8 cellular contexts compared by ENCODE assay signal in the genomic region with DNA sequence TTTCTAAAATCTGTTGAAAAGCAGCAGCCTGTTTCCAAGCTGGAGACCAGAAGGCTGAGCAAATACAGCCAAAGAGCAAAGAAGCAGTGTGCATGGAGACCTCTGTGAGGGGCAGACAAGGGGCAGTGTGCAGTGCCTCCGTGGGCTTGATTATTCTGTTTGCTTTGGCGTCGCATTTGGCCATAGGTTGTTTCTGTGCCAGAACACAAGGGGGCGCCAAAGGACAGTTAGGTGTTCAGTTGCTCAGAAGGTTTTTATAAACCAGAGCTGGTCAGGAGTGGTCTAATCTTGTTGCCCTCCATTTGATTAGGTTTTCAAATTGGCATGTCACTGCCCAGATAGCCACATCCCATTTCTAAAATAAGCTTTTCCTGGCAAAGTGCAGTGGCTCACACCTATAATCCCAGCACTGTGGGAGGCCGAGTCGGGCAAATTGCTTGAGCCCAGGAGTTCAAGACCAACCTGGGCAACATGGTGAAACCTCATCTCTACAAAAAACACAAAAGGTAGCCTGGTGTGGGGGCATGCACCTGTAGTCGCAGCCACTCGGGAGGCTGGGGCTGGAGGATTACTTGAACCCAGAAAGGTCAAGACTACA. TPM values are rescaled to one million over a fixed set of nuclear protein-coding genes. Genes with fewer than 3 reads are reported as not detected.
DNase-seq lines count a peak whose midpoint lies in the region; ATAC-seq and TF ChIP-seq lines count a peak whose summit lies in the region.

No MANE protein-coding gene starts in this region.

- DNase-seq in Right ventricle myocardium superior (peak; percentile 72), Right ventricle myocardium inferior (ENCODE audit: missing footprints) (no peak), MM.1S (peak; percentile 62), T-helper 1 cell (peak; percentile 51 to 73 (median 61)), amniotic epithelial cell (ENCODE audit: low read depth) (peak; percentile 52), right atrium auricular region (ENCODE audit: low spot score) (peak; percentile 71), sciatic nerve (ENCODE audit: low spot score) (peak; percentile 85)

- H3K9me2 ChIP-seq in MM.1S (replicated peaks; ENCODE audit: insufficient read depth, low read length): no peaks in the 10 kb centered on the region

- H3K4me3 ChIP-seq in MM.1S (ENCODE audit: low read length) (no peak overlapping the region), right atrium auricular region (no peak overlapping the region)

- H3K27ac ChIP-seq in MM.1S (ENCODE audit: low read length): no peak overlapping the region
- H3K27ac ChIP-seq in right atrium auricular region: no peak overlapping the region

- H3K9ac ChIP-seq in MM.1S (ENCODE audit: low read length): no peak overlapping the region

- no peaks in the 10 kb centered on the region for H3K79me2 ChIP-seq in MM.1S (ENCODE audit: low read length)

- H3K4me1 ChIP-seq in MM.1S (ENCODE audit: low read length) (no peaks in the 10 kb centered on the region), right atrium auricular region (no peaks in the 10 kb centered on the region)

- H3K36me3 ChIP-seq in MM.1S (replicated peaks; ENCODE audit: insufficient read depth, low read length): no peaks in the 10 kb centered on the region
- peaks cover 9% of the 10 kb centered on the region for H3K36me3 ChIP-seq in right atrium auricular region

- no peaks in the 10 kb centered on the region for H3K27me3 ChIP-seq in MM.1S (replicated peaks; ENCODE audit: insufficient read depth, low read length)
- no peaks in the 10 kb centered on the region for H3K27me3 ChIP-seq in right atrium auricular region

- no peak overlapping the region for H3K4me2 ChIP-seq in MM.1S (ENCODE audit: low read depth, low read length)

- no peak overlapping the region for H2AFZ ChIP-seq in MM.1S (ENCODE audit: low read length)

- no peaks in the 10 kb centered on the region for H4K20me1 ChIP-seq in MM.1S (ENCODE audit: insufficient read depth, low read length)

- intact Hi-C loops in Right ventricle myocardium superior (cut with DNase I): loop anchor here (10.0 kb wide), 1 partner anchor 198 kb away; no protein-coding TSS in a partner anchor
- intact Hi-C loops in Right ventricle myocardium inferior (cut with DNase I): loop anchor here (2.0 kb wide), 1 partner anchor 198 kb away; no protein-coding TSS in a partner anchor
- intact Hi-C loops in sciatic nerve (cut with DNase I): loop anchor here (10.0 kb wide), 1 partner anchor 198 kb away; no protein-coding TSS in a partner anchor

- TF ChIP-seq CTCF in MM.1S (IDR thresholded peaks at IDR 0.05; ENCODE audit: low read length) (peak; percentile 80), right atrium auricular region (IDR thresholded peaks at IDR 0.05) (peak; percentile 78 to 87)

- ATAC-seq in Right ventricle myocardium superior (ENCODE audit: poor library complexity) (peak; percentile 79), Right ventricle myocardium inferior (no peak), sciatic nerve (peak; percentile 81), HG03095 (IDR thresholded peaks at IDR 0.05; ENCODE audit: unreplicated experiment) (no peak)

- H3F3A ChIP-seq in MM.1S (ENCODE audit: insufficient read depth, low read length): no peaks in the 10 kb centered on the region

- H3K9me3 ChIP-seq in MM.1S (replicated peaks; ENCODE audit: insufficient read depth, low read length) (no peaks in the 10 kb centered on the region), right atrium auricular region (no peaks in the 10 kb centered on the region)

RNA-seq across cellular contexts. Expression of a gene that starts 10.6 kb away (rescaled TPM):
- total RNA-seq in Right ventricle myocardium superior (0.22 TPM), Right ventricle myocardium inferior (0.43 TPM), right atrium auricular region (under 1 TPM; 0.22 to 0.43 TPM), sciatic nerve (4.3 TPM)

RNA-seq across cellular contexts. Expression of a gene that starts 50.8 kb away (rescaled TPM):
- 27.6 TPM for total RNA-seq in Right ventricle myocardium superior
- 30.9 TPM for total RNA-seq in Right ventricle myocardium inferior
- total RNA-seq in right atrium auricular region: 10 to 100 TPM; 14.6 to 21.6 TPM
- total RNA-seq in sciatic nerve: 17.7 TPM

RNA-seq across cellular contexts. Expression of a gene that starts 50.9 kb away (rescaled TPM):
- total RNA-seq in Right ventricle myocardium superior (3.3 TPM), Right ventricle myocardium inferior (3.8 TPM), right atrium auricular region (1 to 10 TPM; 2.4 to 3.8 TPM), sciatic nerve (10.3 TPM)

Comparison
In these comparisons a context has a peak if more than half of its experiments do, and no peak if none do; other contexts are left out.
1. ATAC-seq: peak in Right ventricle myocardium superior (single experiment) and sciatic nerve (single experiment); none in Right ventricle myocardium inferior (single experiment) and HG03095 (single experiment).